ENCODE assay signal across 1 cellular context in genomic region chr1:155241069-155241679, GRCh38.
A peak's percentile ranks its signal among the peaks of the same experiment; 100 is the strongest.
TF ChIP-seq lines count a peak whose summit lies in the region.

No MANE protein-coding gene starts in this region.

TF ChIP-seq in K562, 482 proteins besides CTCF, POLR2A, EP300 and RAD21 (continued from another document and continues in another):
- TF ChIP-seq ZNF407 (IDR thresholded peaks at IDR 0.05; ENCODE audit: low read depth) (no peak), NONO (IDR thresholded peaks at IDR 0.05; ENCODE audit: low read depth in 2 of 2, low read length in 1 of 2) (no peak), PKNOX1 (IDR thresholded peaks at IDR 0.05) (no peak), CBFA2T2 (conservative IDR thresholded peaks at IDR 0.05) (peak; percentile 97), SRSF7 (optimal IDR thresholded peaks at IDR 0.05; ENCODE audit: low read depth, low read length) (no peak), ZNF592 (IDR thresholded peaks at IDR 0.05) (no peak), CREBBP (IDR thresholded peaks at IDR 0.05; ENCODE audit: low read depth, low read length) (no peak), NFRKB (IDR thresholded peaks at IDR 0.05; ENCODE audit: low read depth) (peak; percentile 64; the same call in 1 of the 2 replicates), RBM34 (IDR thresholded peaks at IDR 0.05; ENCODE audit: borderline replicate concordance, insufficient read depth, low read length) (no peak), OTX1 (CRISPR knock-in tag; IDR thresholded peaks at IDR 0.05) (no peak), ZNF57 (CRISPR knock-in tag; IDR thresholded peaks at IDR 0.05) (no peak), TRIM28 (IDR thresholded peaks at IDR 0.05) (no peak), DNMT1 (IDR thresholded peaks at IDR 0.05) (no peak), PRMT5 (CRISPR knock-in tag; IDR thresholded peaks at IDR 0.05) (no peak), MTA3 (IDR thresholded peaks at IDR 0.05; ENCODE audit: borderline replicate concordance) (no peak), KAT7 (CRISPR knock-in tag; IDR thresholded peaks at IDR 0.05; ENCODE audit: borderline replicate concordance) (no peak), HEY1 (CRISPR knock-in tag; IDR thresholded peaks at IDR 0.05; ENCODE audit: borderline replicate concordance) (no peak), THRAP3 (IDR thresholded peaks at IDR 0.05; ENCODE audit: borderline replicate concordance) (no peak), ZKSCAN8 (CRISPR knock-in tag; IDR thresholded peaks at IDR 0.05) (no peak), ZNF140 (CRISPR knock-in tag; IDR thresholded peaks at IDR 0.05) (no peak), MEF2A (IDR thresholded peaks at IDR 0.05; ENCODE audit: control insufficient read depth, low read depth, low read length) (peak; percentile 70), MAFK (IDR thresholded peaks at IDR 0.05; ENCODE audit: low read length) (no peak), POU5F1 (IDR thresholded peaks at IDR 0.05; ENCODE audit: borderline replicate concordance, low read depth, low read length, partially characterized antibody) (no peak), YY1 (IDR thresholded peaks at IDR 0.05; ENCODE audit: borderline replicate concordance in 1 of 3, control insufficient read depth in 1 of 3, extremely low read depth in 1 of 3, insufficient read depth in 3 of 3, insufficient read length in 1 of 3, insufficient replicate concordance in 2 of 3, low read depth in 1 of 3, low read length in 2 of 3) (peak; percentile 88 to 99 (median 98)), MED1 (CRISPR knock-in tag; IDR thresholded peaks at IDR 0.05; ENCODE audit: borderline replicate concordance) (no peak), COPS2 (conservative IDR thresholded peaks at IDR 0.05) (no peak), TCF15 (CRISPR knock-in tag; IDR thresholded peaks at IDR 0.05) (no peak), ZNF146 (CRISPR knock-in tag; IDR thresholded peaks at IDR 0.05; ENCODE audit: unreplicated experiment) (no peak), TGIF2 (CRISPR knock-in tag; IDR thresholded peaks at IDR 0.05) (no peak), POLR2G (IDR thresholded peaks at IDR 0.05; ENCODE audit: low read depth, low read length) (no peak), PTRF (tag; IDR thresholded peaks at IDR 0.05) (no peak), RBM17 (IDR thresholded peaks at IDR 0.05; ENCODE audit: borderline replicate concordance, low read depth, low read length) (no peak), ZNF444 (CRISPR knock-in tag; IDR thresholded peaks at IDR 0.05) (no peak), ZNF778 (CRISPR knock-in tag; IDR thresholded peaks at IDR 0.05) (no peak), HDAC2 (IDR thresholded peaks at IDR 0.05) (peak; percentile 74; the same call in 1 of the 2 replicates), TBL1XR1 (IDR thresholded peaks at IDR 0.05; ENCODE audit: low read length in 2 of 2) (no peak), SAFB2 (IDR thresholded peaks at IDR 0.05; ENCODE audit: borderline replicate concordance, low read depth, low read length, severe bottlenecking) (no peak), POLR2H (tag; IDR thresholded peaks at IDR 0.05; ENCODE audit: low read depth) (no peak), FOXA3 (CRISPR knock-in tag; conservative IDR thresholded peaks at IDR 0.05 in 1 of 2, IDR thresholded peaks at IDR 0.05 in 1 of 2) (no peak), EGR1 (conservative IDR thresholded peaks at IDR 0.05) (no peak), NRF1 (conservative IDR thresholded peaks at IDR 0.05 in 1 of 2, IDR thresholded peaks at IDR 0.05 in 1 of 2) (no peak), ARID1B (IDR thresholded peaks at IDR 0.05) (no peak), KDM5B (IDR thresholded peaks at IDR 0.05; ENCODE audit: insufficient replicate concordance, low read depth, low read length) (no peak)
- TF ChIP-seq, protein P1, sequence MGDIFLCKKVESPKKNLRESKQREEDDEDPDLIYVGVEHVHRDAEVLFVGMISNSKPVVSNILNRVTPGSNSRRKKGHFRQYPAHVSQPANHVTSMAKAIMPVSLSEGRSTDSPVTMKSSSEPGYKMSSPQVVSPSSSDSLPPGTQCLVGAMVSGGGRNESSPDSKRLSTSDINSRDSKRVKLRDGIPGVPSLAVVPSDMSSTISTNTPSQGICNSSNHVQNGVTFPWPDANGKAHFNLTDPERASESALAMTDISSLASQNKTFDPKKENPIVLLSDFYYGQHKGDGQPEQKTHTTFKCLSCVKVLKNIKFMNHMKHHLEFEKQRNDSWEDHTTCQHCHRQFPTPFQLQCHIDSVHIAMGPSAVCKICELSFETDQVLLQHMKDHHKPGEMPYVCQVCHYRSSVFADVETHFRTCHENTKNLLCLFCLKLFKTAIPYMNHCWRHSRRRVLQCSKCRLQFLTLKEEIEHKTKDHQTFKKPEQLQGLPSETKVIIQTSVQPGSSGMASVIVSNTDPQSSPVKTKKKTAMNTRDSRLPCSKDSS (IDR thresholded peaks at IDR 0.05; ENCODE audit: low read depth, partially characterized antibody) = no peak
- TF ChIP-seq, protein P2, sequence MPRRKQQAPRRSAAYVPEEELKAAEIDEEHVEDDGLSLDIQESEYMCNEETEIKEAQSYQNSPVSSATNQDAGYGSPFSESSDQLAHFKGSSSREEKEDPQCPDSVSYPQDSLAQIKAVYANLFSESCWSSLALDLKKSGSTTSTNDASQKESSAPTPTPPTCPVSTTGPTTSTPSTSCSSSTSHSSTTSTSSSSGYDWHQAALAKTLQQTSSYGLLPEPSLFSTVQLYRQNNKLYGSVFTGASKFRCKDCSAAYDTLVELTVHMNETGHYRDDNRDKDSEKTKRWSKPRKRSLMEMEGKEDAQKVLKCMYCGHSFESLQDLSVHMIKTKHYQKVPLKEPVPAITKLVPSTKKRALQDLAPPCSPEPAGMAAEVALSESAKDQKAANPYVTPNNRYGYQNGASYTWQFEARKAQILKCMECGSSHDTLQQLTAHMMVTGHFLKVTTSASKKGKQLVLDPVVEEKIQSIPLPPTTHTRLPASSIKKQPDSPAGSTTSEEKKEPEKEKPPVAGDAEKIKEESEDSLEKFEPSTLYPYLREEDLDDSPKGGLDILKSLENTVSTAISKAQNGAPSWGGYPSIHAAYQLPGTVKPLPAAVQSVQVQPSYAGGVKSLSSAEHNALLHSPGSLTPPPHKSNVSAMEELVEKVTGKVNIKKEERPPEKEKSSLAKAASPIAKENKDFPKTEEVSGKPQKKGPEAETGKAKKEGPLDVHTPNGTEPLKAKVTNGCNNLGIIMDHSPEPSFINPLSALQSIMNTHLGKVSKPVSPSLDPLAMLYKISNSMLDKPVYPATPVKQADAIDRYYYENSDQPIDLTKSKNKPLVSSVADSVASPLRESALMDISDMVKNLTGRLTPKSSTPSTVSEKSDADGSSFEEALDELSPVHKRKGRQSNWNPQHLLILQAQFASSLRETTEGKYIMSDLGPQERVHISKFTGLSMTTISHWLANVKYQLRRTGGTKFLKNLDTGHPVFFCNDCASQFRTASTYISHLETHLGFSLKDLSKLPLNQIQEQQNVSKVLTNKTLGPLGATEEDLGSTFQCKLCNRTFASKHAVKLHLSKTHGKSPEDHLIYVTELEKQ (CRISPR knock-in tag; IDR thresholded peaks at IDR 0.05) = no peak
- TF ChIP-seq, protein P3, sequence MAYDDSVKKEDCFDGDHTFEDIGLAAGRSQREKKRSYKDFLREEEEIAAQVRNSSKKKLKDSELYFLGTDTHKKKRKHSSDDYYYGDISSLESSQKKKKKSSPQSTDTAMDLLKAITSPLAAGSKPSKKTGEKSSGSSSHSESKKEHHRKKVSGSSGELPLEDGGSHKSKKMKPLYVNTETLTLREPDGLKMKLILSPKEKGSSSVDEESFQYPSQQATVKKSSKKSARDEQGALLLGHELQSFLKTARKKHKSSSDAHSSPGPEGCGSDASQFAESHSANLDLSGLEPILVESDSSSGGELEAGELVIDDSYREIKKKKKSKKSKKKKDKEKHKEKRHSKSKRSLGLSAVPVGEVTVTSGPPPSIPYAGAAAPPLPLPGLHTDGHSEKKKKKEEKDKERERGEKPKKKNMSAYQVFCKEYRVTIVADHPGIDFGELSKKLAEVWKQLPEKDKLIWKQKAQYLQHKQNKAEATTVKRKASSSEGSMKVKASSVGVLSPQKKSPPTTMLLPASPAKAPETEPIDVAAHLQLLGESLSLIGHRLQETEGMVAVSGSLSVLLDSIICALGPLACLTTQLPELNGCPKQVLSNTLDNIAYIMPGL (CRISPR knock-in tag; IDR thresholded peaks at IDR 0.05) = no peak
